ENCODE assay signal across 1 cellular context in genomic region chr2:25303517-25304338, GRCh38.
TF ChIP-seq lines count a peak whose summit lies in the region.

No MANE protein-coding gene starts in this region.

TF ChIP-seq in GM23338, 12 proteins besides CTCF, POLR2A, EP300 and RAD21:
- no peak for TF ChIP-seq ZNF462 (CRISPR knock-in tag; IDR thresholded peaks at IDR 0.05)
- TF ChIP-seq EZH2phosphoT487 (IDR thresholded peaks at IDR 0.05; ENCODE audit: unreplicated experiment), result no peak
- no peak for TF ChIP-seq EZH2 (IDR thresholded peaks at IDR 0.05; ENCODE audit: low read depth, unreplicated experiment)
- TF ChIP-seq ZNF114 (CRISPR knock-in tag; IDR thresholded peaks at IDR 0.05), result no peak
- no peak for TF ChIP-seq STAT1 (IDR thresholded peaks at IDR 0.05; ENCODE audit: unreplicated experiment)
TF ChIP-seq in GM23338: peak in this region for 0.
